ENCODE assay signal across 1 cellular context in the genomic region with DNA sequence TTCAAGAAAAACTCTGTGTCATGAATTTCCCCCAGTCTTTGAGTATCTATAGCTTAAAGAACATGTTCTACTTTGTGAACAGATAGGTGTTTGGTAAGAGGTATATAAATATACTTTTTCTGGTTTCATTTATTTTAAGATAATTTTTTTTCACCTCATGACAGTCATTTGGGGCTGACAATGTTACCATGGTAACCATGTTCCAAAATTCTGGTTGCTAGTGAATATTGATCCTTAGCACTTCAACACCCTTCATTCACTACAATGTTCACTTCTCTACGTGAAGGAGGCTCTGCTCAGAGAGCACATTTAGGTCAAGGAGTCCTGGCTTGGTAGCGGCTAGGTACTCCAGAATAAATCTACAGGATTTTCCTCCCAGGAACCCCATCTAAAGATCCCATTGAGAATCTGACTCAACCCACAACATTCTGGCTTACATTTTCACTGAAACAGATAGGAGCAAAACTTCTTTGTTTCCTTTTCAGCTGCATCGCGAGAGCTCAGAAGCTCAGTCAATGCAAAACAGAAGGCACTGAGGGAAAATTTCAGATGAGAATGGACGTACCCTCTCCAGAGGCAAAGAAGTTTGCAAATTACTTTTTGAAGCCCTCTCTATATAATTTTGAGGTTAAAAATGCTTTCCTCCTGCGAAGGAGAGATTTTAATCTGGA.
TF ChIP-seq lines count a peak whose summit lies in the region.

No MANE protein-coding gene starts in this region.

TF ChIP-seq in liver, 16 proteins besides CTCF, POLR2A, EP300 and RAD21 (continued from another document):
- TF ChIP-seq, protein P1, sequence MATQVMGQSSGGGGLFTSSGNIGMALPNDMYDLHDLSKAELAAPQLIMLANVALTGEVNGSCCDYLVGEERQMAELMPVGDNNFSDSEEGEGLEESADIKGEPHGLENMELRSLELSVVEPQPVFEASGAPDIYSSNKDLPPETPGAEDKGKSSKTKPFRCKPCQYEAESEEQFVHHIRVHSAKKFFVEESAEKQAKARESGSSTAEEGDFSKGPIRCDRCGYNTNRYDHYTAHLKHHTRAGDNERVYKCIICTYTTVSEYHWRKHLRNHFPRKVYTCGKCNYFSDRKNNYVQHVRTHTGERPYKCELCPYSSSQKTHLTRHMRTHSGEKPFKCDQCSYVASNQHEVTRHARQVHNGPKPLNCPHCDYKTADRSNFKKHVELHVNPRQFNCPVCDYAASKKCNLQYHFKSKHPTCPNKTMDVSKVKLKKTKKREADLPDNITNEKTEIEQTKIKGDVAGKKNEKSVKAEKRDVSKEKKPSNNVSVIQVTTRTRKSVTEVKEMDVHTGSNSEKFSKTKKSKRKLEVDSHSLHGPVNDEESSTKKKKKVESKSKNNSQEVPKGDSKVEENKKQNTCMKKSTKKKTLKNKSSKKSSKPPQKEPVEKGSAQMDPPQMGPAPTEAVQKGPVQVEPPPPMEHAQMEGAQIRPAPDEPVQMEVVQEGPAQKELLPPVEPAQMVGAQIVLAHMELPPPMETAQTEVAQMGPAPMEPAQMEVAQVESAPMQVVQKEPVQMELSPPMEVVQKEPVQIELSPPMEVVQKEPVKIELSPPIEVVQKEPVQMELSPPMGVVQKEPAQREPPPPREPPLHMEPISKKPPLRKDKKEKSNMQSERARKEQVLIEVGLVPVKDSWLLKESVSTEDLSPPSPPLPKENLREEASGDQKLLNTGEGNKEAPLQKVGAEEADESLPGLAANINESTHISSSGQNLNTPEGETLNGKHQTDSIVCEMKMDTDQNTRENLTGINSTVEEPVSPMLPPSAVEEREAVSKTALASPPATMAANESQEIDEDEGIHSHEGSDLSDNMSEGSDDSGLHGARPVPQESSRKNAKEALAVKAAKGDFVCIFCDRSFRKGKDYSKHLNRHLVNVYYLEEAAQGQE (IDR thresholded peaks at IDR 0.05) = no peak
- TF ChIP-seq, protein P2, sequence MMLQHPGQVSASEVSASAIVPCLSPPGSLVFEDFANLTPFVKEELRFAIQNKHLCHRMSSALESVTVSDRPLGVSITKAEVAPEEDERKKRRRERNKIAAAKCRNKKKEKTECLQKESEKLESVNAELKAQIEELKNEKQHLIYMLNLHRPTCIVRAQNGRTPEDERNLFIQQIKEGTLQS (IDR thresholded peaks at IDR 0.05) = no peak
